ENCODE assay signal across 8 cellular contexts in genomic region chr22:46267431-46268279, GRCh38. TPM values are rescaled to one million over a fixed set of nuclear protein-coding genes. Genes with fewer than 3 reads are reported as not detected.
DNase-seq lines count a peak whose midpoint lies in the region; ATAC-seq, FAIRE-seq and TF ChIP-seq lines count a peak whose summit lies in the region.

Gene TTC38 (plus strand): TSS chr22:46268008. CDS start chr22:46268040, 32 bp downstream.

- TF ChIP-seq CTCF in GM13977 (IDR thresholded peaks at IDR 0.05; ENCODE audit: extremely low read depth, insufficient read depth, missing control alignments) (no peak), mucosa of descending colon (IDR thresholded peaks at IDR 0.05) (no peak)

- H3K36me3 ChIP-seq in mucosa of descending colon (ENCODE audit: low read depth) = no peaks in the 10 kb centered on the region

- ATAC-seq in HG03139 (IDR thresholded peaks at IDR 0.05; ENCODE audit: unreplicated experiment) (peak; percentile 72), esophagus mucosa (peak; percentile 81), mucosa of descending colon (peak; percentile 94)

- peak within 1 kb of the TSS; percentile 60 for H3K4me3 ChIP-seq in mucosa of descending colon

- H3K9me3 ChIP-seq in mucosa of descending colon = no peaks in the 10 kb centered on the region

- intact Hi-C loops in mucosa of descending colon (cut with DNase I, micrococcal nuclease) = no loop called here

- peak; percentile 96 for DNase-seq in GM13977 (ENCODE audit: low spot score)
- peak; percentile 92 for DNase-seq in OCI-M1 (lab: John Stamatoyannopoulos, UW)
- peak; percentile 29 for DNase-seq in activated T-helper 1 cell treated with Interleukin-2 at 50 U/mL for 16 hours (ENCODE audit: low read depth)
- peak; percentile 94 to 95 (median 95) for DNase-seq in mucosa of descending colon
- DNase-seq in stromal cell of bone marrow (ENCODE audit: low read depth) = peak; percentile 67

- peaks cover 16% of the 10 kb centered on the region for H3K4me1 ChIP-seq in mucosa of descending colon (ENCODE audit: low read depth)

- in situ Hi-C loops in GM13977 (cut with MboI; ENCODE audit: low pct_unique_long_range_greater_than_20kb, low sequenced_read_pairs, unreplicated experiment) = no loop called here

- peak; percentile 29 for FAIRE-seq in A204.1 (lab: Jason Lieb, UNC)

RNA-seq across cellular contexts. Expression of gene TTC38, which starts in this region (rescaled TPM):
- total RNA-seq in esophagus mucosa (11.2 TPM), mucosa of descending colon (100 to 1,000 TPM in 1 of 3 donors, 10 to 100 TPM in 2; 70.2 to 157 (median 90.7) TPM)

Comparison
In these comparisons a context has a peak if more than half of its experiments do, and no peak if none do; other contexts are left out.
1. Peak in every context shown above with its lines: DNase-seq, ATAC-seq and H3K4me3 ChIP-seq.
2. DNase-seq: peak in every context shown above with its lines; median percentile 96 in GM13977; 95 in mucosa of descending colon; 92 in OCI-M1; 67 in stromal cell of bone marrow; 29 in activated T-helper 1 cell treated with Interleukin-2 at 50 U/mL for 16 hours.